ENCODE assay signal across 27 cellular contexts in the genomic region with DNA sequence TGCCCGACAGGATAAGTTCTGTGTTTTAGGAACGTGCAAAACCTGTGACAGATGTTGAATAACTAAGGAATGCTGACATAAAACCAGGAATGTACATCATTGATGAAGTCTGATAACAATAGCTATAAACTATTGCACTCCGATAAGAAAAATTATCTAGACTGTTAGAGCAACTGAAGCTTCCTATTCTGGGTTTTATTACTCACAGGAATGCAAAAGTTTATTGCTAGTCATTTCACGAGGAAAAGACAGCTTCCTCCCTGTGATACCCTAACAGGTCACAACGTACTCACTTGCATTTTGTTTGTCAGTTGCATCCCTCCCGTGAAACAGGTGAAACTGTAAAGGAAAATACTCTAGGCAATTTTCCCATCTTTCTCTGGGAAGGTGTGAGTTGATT.
"Had no signal": no experiment of that assay in that cellular context is flagged by ENCODE, and none has a peak within 500 bp of the region (broad histone marks: within the 10 kb centered on the region; RNA-seq: fewer than 3 reads in every experiment).

No MANE protein-coding gene starts in this region.

- H3K4me1 ChIP-seq: Peyer's patch, SJCRH30 had no signal

- DNase-seq: activated CD4-positive, alpha-beta T cell treated with anti-CD3 and anti-CD28 coated beads for 1 hour; activated CD4-positive, alpha-beta T cell treated with anti-CD3 and anti-CD28 coated beads, Interleukin-2, amount 10 ng/mL, durations not matched to agents 24 days and 14 days; activated CD4-positive, alpha-beta T cell treated with anti-CD3 and anti-CD28 coated beads, Interleukin-2, amount 50 U/mL, for 48 hours; activated CD8-positive, alpha-beta memory T cell treated with anti-CD3 and anti-CD28 coated beads, Interleukin-2, amount 10 ng/mL, durations not matched to agents 7 days and 5 days; activated effector memory CD4-positive, alpha-beta T cell treated with anti-CD3 and anti-CD28 coated beads, Interleukin-2, amount 50 U/mL, for 16 hours; activated naive CD4-positive, alpha-beta T cell treated with Interleukin-2 at 50 U/mL for 16 hours; activated T-cell treated with anti-CD3 and anti-CD28 coated beads, Interleukin-2, amount 50 U/mL, for 4 hours; amygdala; cerebellar nuclear complex; Kasumi-1; NCI-H1048; NCI-H146; NCI-H1930; NCI-H2171 treated with DMSO at 0.1 percent for 48 hours; NCI-H226; NCI-H526; NCI-H774; Peyer's patch; Right ventricle myocardium superior; SJCRH30; SK-N-SH; T-helper 1 cell had no signal

- H3K36me3 ChIP-seq: cardiac muscle cell, Peyer's patch, SJCRH30 had no signal

- H3K4me2 ChIP-seq: SK-N-SH had no signal

- H3K27me3 ChIP-seq: cardiac muscle cell, Peyer's patch, SJCRH30 had no signal

- H3K27ac ChIP-seq: cardiac muscle cell, Peyer's patch, RWPE1, SJCRH30 had no signal

- ATAC-seq: activated CD8-positive, alpha-beta memory T cell treated with anti-CD3 and anti-CD28 coated beads, Interleukin-2, amount 10 ng/mL, durations not matched to agents 7 days and 5 days; activated naive CD4-positive, alpha-beta T cell treated with anti-CD3 and anti-CD28 coated beads, Interleukin-2, amount 50 U/mL, for 72 hours; activated T-cell treated with anti-CD3 and anti-CD28 coated beads, Interleukin-2, amount 50 U/mL, for 4 hours; K562 had no signal

- H3K9me2 ChIP-seq: SK-N-SH had no signal

- H3K4me3 ChIP-seq: cardiac muscle cell, K562, Peyer's patch, SJCRH30 had no signal

- H3K9ac ChIP-seq: SK-N-SH had no signal

- H3K9me3 ChIP-seq: Peyer's patch, SJCRH30, SK-N-SH had no signal

- FAIRE-seq: astrocyte, K562 had no signal
